8 cellular contexts compared by ENCODE assay signal in genomic region chr6:166383817-166384363, GRCh38. TPM values are rescaled to one million over a fixed set of nuclear protein-coding genes. Genes with fewer than 3 reads are reported as not detected.
DNase-seq lines count a peak whose midpoint lies in the region; ATAC-seq and TF ChIP-seq lines count a peak whose summit lies in the region.
"Not testable (repeated sequence)": the region's sequence is repeated elsewhere in the genome, so short reads cannot be mapped to it uniquely, and the experiment has no call there.

No MANE protein-coding gene starts in this region.

- H3K27me3 ChIP-seq in right lobe of liver; skeletal muscle satellite cell (ENCODE audit: control insufficient read depth, insufficient read depth, low read length); uterus: not testable (repeated sequence)

- TF ChIP-seq CTCF in epithelial cell of esophagus (IDR thresholded peaks at IDR 0.05; ENCODE audit: insufficient read depth, low read depth, low read length, missing control alignments), result peak; percentile 30
- peak in 2 of 4 donors; percentile 13 to 40 for TF ChIP-seq CTCF in right lobe of liver (IDR thresholded peaks at IDR 0.05)
- not testable (repeated sequence) for TF ChIP-seq CTCF in uterus (IDR thresholded peaks at IDR 0.05)

- WGBS in right lobe of liver (ENCODE audit: insufficient coverage, low coverage, low lambda C conversion rate, missing lambda C conversion rate), result 5% methylated on average over 20 of the region's 20 CpGs

- H3K36me3 ChIP-seq in right lobe of liver; skeletal muscle satellite cell (ENCODE audit: insufficient read depth, low read length); uterus: not testable (repeated sequence)

- peak; percentile 2 for ATAC-seq in GM18508 (IDR thresholded peaks at IDR 0.05; ENCODE audit: insufficient read depth, unreplicated experiment)
- peak; percentile 0 for ATAC-seq in HG03460 (IDR thresholded peaks at IDR 0.05; ENCODE audit: unreplicated experiment)
- not testable (repeated sequence) for ATAC-seq in right lobe of liver

- H3K27ac ChIP-seq in right lobe of liver, result peak overlapping the region; percentile 92 to 98 (median 93)
- H3K27ac ChIP-seq in uterus, result peak overlapping the region; percentile 78 to 89

- intact Hi-C loops in right lobe of liver (cut with DNase I); uterus (cut with DNase I; ENCODE audit: low total_unique reads): not testable (repeated sequence)

- peaks cover 24% of the 10 kb centered on the region for H3K4me1 Mint-ChIP-seq in activated naive CD4-positive, alpha-beta T cell treated with anti-CD3 and anti-CD28 coated beads, Interleukin-2, amount 10 ng/mL, durations not matched to agents 7 days and 5 days

- H3K4me1 ChIP-seq in right lobe of liver, result peaks cover 2 to 61% (median 28%) of the 10 kb centered on the region in 4 donors
- H3K4me1 ChIP-seq in skeletal muscle satellite cell (ENCODE audit: control insufficient read depth, insufficient read depth, low read length); uterus: not testable (repeated sequence)

- peak overlapping the region; percentile 94 for H3K27ac Mint-ChIP-seq in activated naive CD4-positive, alpha-beta T cell treated with anti-CD3 and anti-CD28 coated beads, Interleukin-2, amount 10 ng/mL, durations not matched to agents 7 days and 5 days

- H3K36me3 Mint-ChIP-seq in activated naive CD4-positive, alpha-beta T cell treated with anti-CD3 and anti-CD28 coated beads, Interleukin-2, amount 10 ng/mL, durations not matched to agents 7 days and 5 days, result not testable (repeated sequence)

- DNase-seq in T follicular helper cell (ENCODE audit: low read depth) (peak; percentile 12), right lobe of liver (peak in 1 of 3 donors; percentile 64), uterus (peak in 1 of 2 donors; percentile 24)
- DNase-seq in activated naive CD4-positive, alpha-beta T cell treated with anti-CD3 and anti-CD28 coated beads, Interleukin-2, amount 10 ng/mL, durations not matched to agents 7 days and 5 days, result peak; percentile 53
- DNase-seq in epithelial cell of esophagus (ENCODE audit: low read depth), result not testable (repeated sequence)

- peak overlapping the region; percentile 100 for H3K4me2 ChIP-seq in skeletal muscle satellite cell (ENCODE audit: low read length)

- H3K9me3 Mint-ChIP-seq in activated naive CD4-positive, alpha-beta T cell treated with anti-CD3 and anti-CD28 coated beads, Interleukin-2, amount 10 ng/mL, durations not matched to agents 7 days and 5 days, result not testable (repeated sequence)

- H3K9ac ChIP-seq in skeletal muscle satellite cell (ENCODE audit: low read depth, low read length), result peak overlapping the region; percentile 84

- H3K4me3 ChIP-seq in epithelial cell of esophagus (ENCODE audit: low read length) (peak overlapping the region; percentile 61), right lobe of liver (peak overlapping the region; percentile 78 to 92 (median 91)), skeletal muscle satellite cell (ENCODE audit: low read length) (peak overlapping the region; percentile 98), uterus (peak overlapping the region; percentile 66 to 84)

- peak overlapping the region; percentile 81 for H3K4me3 Mint-ChIP-seq in activated naive CD4-positive, alpha-beta T cell treated with anti-CD3 and anti-CD28 coated beads, Interleukin-2, amount 10 ng/mL, durations not matched to agents 7 days and 5 days

- H3K9me3 ChIP-seq in right lobe of liver; skeletal muscle satellite cell (replicated peaks; ENCODE audit: low read length); uterus: not testable (repeated sequence)

- not testable (repeated sequence) for TF ChIP-seq POLR2A in right lobe of liver (IDR thresholded peaks at IDR 0.05); uterus (IDR thresholded peaks at IDR 0.05)

- not testable (repeated sequence) for H3K27me3 Mint-ChIP-seq in activated naive CD4-positive, alpha-beta T cell treated with anti-CD3 and anti-CD28 coated beads, Interleukin-2, amount 10 ng/mL, durations not matched to agents 7 days and 5 days

- CTCF ChIA-PET in activated naive CD4-positive, alpha-beta T cell treated with anti-CD3 and anti-CD28 coated beads, Interleukin-2, amount 10 ng/mL, durations not matched to agents 7 days and 5 days (lab: Charles Lee), result interaction anchor here (0.9 to 1.4 kb wide), 3 partner anchors 17 to 71 kb away, joined by 3 to 6 read pairs (median 5); no protein-coding TSS in a partner anchor

RNA-seq across cellular contexts. Expression of gene MPC1, which starts 1.1 kb away (rescaled TPM):
- 100 to 1,000 TPM; 102 to 298 (median 180) TPM for total RNA-seq in right lobe of liver
- 27.1 and 33.2 TPM in 2 replicates for total RNA-seq in skeletal muscle satellite cell (2012; rRNA removed)
- 10 to 100 TPM; 14.1 to 62.1 (median 41.7) TPM for total RNA-seq in uterus

RNA-seq across cellular contexts. Expression of gene SFT2D1, which starts 41.5 kb away (rescaled TPM):
- total RNA-seq in right lobe of liver, result 10 to 100 TPM in 5 of 6 experiments, 1 to 10 TPM in 1; 6.7 to 14.0 (median 12.8) TPM
- total RNA-seq in skeletal muscle satellite cell (2012; rRNA removed), result 36.2 and 44.1 TPM in 2 replicates
- 10 to 100 TPM in 3 of 4 donors, 1 to 10 TPM in 1; 6.1 to 35.8 (median 33.0) TPM for total RNA-seq in uterus
